Comparison of ENCODE assay signal across 8 cellular contexts in genomic region chr19:17418710-17419109, GRCh38. TPM values are rescaled to one million over a fixed set of nuclear protein-coding genes. Genes with fewer than 3 reads are reported as not detected.
DNase-seq lines count a peak whose midpoint lies in the region; ATAC-seq, FAIRE-seq and TF ChIP-seq lines count a peak whose summit lies in the region.

No MANE protein-coding gene starts in this region.

- no peaks in the 10 kb centered on the region for H3K9me1 ChIP-seq in keratinocyte (ENCODE audit: control insufficient read depth, extremely low read depth, insufficient read depth, low read length)

- dilution Hi-C loops in keratinocyte (cut with MboI; ENCODE audit: extremely low pct_ligation_motif_present, low sequenced_read_pairs) = no loop called here

- H3K36me3 Mint-ChIP-seq in H9 (ENCODE audit: insufficient read depth in 1 of 3, low read depth in 3 of 3) = peaks cover 3 to 20% (median 4%) of the 10 kb centered on the region in 3 experiments; a peak in 4 of 7 replicates
- peaks cover 35% of the 10 kb centered on the region for H3K36me3 Mint-ChIP-seq in activated CD4-positive, alpha-beta memory T cell treated with anti-CD3 and anti-CD28 coated beads, Interleukin-2, amount 10 ng/mL, durations not matched to agents 7 days and 5 days (ENCODE audit: low read depth)

- H3K36me3 ChIP-seq in A673 (ENCODE audit: insufficient read depth, low read length, poor library complexity, severe bottlenecking) (peaks cover 3% of the 10 kb centered on the region), keratinocyte (ENCODE audit: control insufficient read depth in 2 of 2, extremely low read depth in 1 of 2, insufficient read depth in 2 of 2, low read length in 2 of 2) (peaks cover 0 to 1% of the 10 kb centered on the region in 2 experiments)

- peak overlapping the region; percentile 84 to 94 for H3K4me3 Mint-ChIP-seq in H9
- peak overlapping the region; percentile 84 for H3K4me3 Mint-ChIP-seq in activated CD4-positive, alpha-beta memory T cell treated with anti-CD3 and anti-CD28 coated beads, Interleukin-2, amount 10 ng/mL, durations not matched to agents 7 days and 5 days

- no peak overlapping the region for H2AFZ ChIP-seq in H9 (ENCODE audit: low read length)
- H2AFZ ChIP-seq in keratinocyte (ENCODE audit: control insufficient read depth, low read length) = peak overlapping the region; percentile 78

- H3K14ac ChIP-seq in H9 (ENCODE audit: insufficient read depth, low read length) = no peak overlapping the region

- H4K8ac ChIP-seq in H9 (replicated peaks; ENCODE audit: insufficient read length, low read depth, low read length) = no peak overlapping the region

- H2AK5ac ChIP-seq in H9 (ENCODE audit: insufficient read length, low read length) = no peak overlapping the region

- no peak overlapping the region for H3K23ac ChIP-seq in H9 (ENCODE audit: insufficient read length, low read depth, low read length)

- no peaks in the 10 kb centered on the region; a peak in 1 of 5 replicates for H3K9me3 Mint-ChIP-seq in H9
- H3K9me3 Mint-ChIP-seq in activated CD4-positive, alpha-beta memory T cell treated with anti-CD3 and anti-CD28 coated beads, Interleukin-2, amount 10 ng/mL, durations not matched to agents 7 days and 5 days = no peaks in the 10 kb centered on the region

- H3K9ac ChIP-seq in H9 (ENCODE audit: extremely low read depth, insufficient read length, low read length) (no peak overlapping the region), keratinocyte (ENCODE audit: control insufficient read depth, extremely low read depth, insufficient read depth, low read length) (no peak overlapping the region)

- no peak overlapping the region for H4K91ac ChIP-seq in H9 (ENCODE audit: insufficient read length, low read depth, low read length)

- CTCF ChIA-PET in A673 (lab: Charles Lee) = no interaction called here
- CTCF ChIA-PET in activated CD4-positive, alpha-beta memory T cell treated with anti-CD3 and anti-CD28 coated beads, Interleukin-2, amount 10 ng/mL, durations not matched to agents 7 days and 5 days (lab: Charles Lee) = interaction anchor here (0.8 to 2.6 kb wide), 5 partner anchors 13 to 441 kb away, joined by 3 to 14 read pairs (median 5); partner anchors contain the start of genes BST2 and RPL18A

- peaks cover 7% of the 10 kb centered on the region for H3K23me2 ChIP-seq in H9 (ENCODE audit: insufficient read length, low read depth, low read length, poor library complexity, severe bottlenecking)

- DNase-seq in A673 (ENCODE audit: low spot score) = no peak
- DNase-seq in H9 = no peak
- DNase-seq in activated CD4-positive, alpha-beta memory T cell treated with anti-CD3 and anti-CD28 coated beads, Interleukin-2, amount 10 ng/mL, durations not matched to agents 7 days and 5 days = no peak
- no peak for DNase-seq in keratinocyte (ENCODE audit: low read depth, low spot score)
- DNase-seq in NCI-H1930 (lab: John Stamatoyannopoulos, UW) = no peak
- DNase-seq in midbrain (lab: John Stamatoyannopoulos, UW) = no peak

- no CpG with 5 or more reads among the region's 3 CpGs for WGBS in H9 (ENCODE audit: extremely low coverage, insufficient read length, low lambda C conversion rate)

- no peak for FAIRE-seq in keratinocyte (lab: Jason Lieb, UNC)

- H3K79me2 ChIP-seq in H9 (ENCODE audit: insufficient read depth, low read length) (no peaks in the 10 kb centered on the region), keratinocyte (ENCODE audit: control insufficient read depth, insufficient read depth, low read length) (no peaks in the 10 kb centered on the region)

- H4K5ac ChIP-seq in H9 (ENCODE audit: insufficient read length, low read depth, low read length) = no peak overlapping the region

- H2BK5ac ChIP-seq in H9 (ENCODE audit: insufficient read length, low read length) = no peak overlapping the region

- no peaks in the 10 kb centered on the region for H4K20me1 ChIP-seq in H9 (ENCODE audit: control insufficient read depth, insufficient read depth, insufficient read length)
- H4K20me1 ChIP-seq in keratinocyte (ENCODE audit: control insufficient read depth, extremely low read depth, insufficient read depth, low read length) = no peaks in the 10 kb centered on the region

- intact Hi-C loops in A673 (cut with micrococcal nuclease; ENCODE audit: unreplicated experiment) = no loop called here

- POLR2A ChIA-PET in A673 (lab: Charles Lee; ENCODE audit: low non-redundant PET) = no interaction called here
- POLR2A ChIA-PET in activated CD4-positive, alpha-beta memory T cell treated with anti-CD3 and anti-CD28 coated beads, Interleukin-2, amount 10 ng/mL, durations not matched to agents 7 days and 5 days (lab: Charles Lee) = interaction anchor here (1.0 to 5.4 kb wide), 4 partner anchors 12 to 332 kb away, joined by 3 to 62 read pairs (median 4); partner anchors contain the start of genes BST2 and FCHO1

- peaks cover 28% of the 10 kb centered on the region for H3K27me3 Mint-ChIP-seq in H9 (ENCODE audit: low read depth)
- H3K27me3 Mint-ChIP-seq in activated CD4-positive, alpha-beta memory T cell treated with anti-CD3 and anti-CD28 coated beads, Interleukin-2, amount 10 ng/mL, durations not matched to agents 7 days and 5 days = no peaks in the 10 kb centered on the region

- H3K4me1 Mint-ChIP-seq in H9 = peaks cover 25 to 38% of the 10 kb centered on the region in 2 experiments
- peaks cover 26% of the 10 kb centered on the region for H3K4me1 Mint-ChIP-seq in activated CD4-positive, alpha-beta memory T cell treated with anti-CD3 and anti-CD28 coated beads, Interleukin-2, amount 10 ng/mL, durations not matched to agents 7 days and 5 days

- H3K27ac ChIP-seq in A673 (ENCODE audit: low read depth, low read length, poor library complexity, severe bottlenecking) (peak overlapping the region; percentile 76), H9 (ENCODE audit: insufficient read length, low read depth, low read length) (no peak overlapping the region), keratinocyte (ENCODE audit: control insufficient read depth, insufficient read depth, low read length) (no peak overlapping the region)

- H3K4ac ChIP-seq in H9 (ENCODE audit: low read depth, low read length) = no peak overlapping the region

- no TSS peak for BruUV-seq in A673 (replicated peaks; lab: Mats Ljungman, UMichigan)

- peak overlapping the region; percentile 92 for H3K4me3 ChIP-seq in A673 (ENCODE audit: low read depth, low read length, poor library complexity, severe bottlenecking)
- H3K4me3 ChIP-seq in keratinocyte (ENCODE audit: control insufficient read depth in 2 of 3, extremely low read depth in 1 of 3, insufficient read depth in 2 of 3, low read depth in 1 of 3, low read length in 3 of 3) = peak overlapping the region; percentile 69 to 87 (median 85)

- H3K18ac ChIP-seq in H9 (ENCODE audit: insufficient read length, low read depth, low read length) = no peak overlapping the region

- H2BK15ac ChIP-seq in H9 (ENCODE audit: low read depth, low read length) = no peak overlapping the region

- H2BK12ac ChIP-seq in H9 (ENCODE audit: insufficient read length, low read depth, low read length) = no peak overlapping the region

- H3K79me1 ChIP-seq in H9 (ENCODE audit: insufficient read depth, low read depth, low read length, poor library complexity, severe bottlenecking) = no peaks in the 10 kb centered on the region

- no peak overlapping the region for H2BK20ac ChIP-seq in H9 (ENCODE audit: low read depth, low read length, poor library complexity, severe bottlenecking)

- H3T11ph ChIP-seq in H9 (ENCODE audit: low read length) = no peak overlapping the region

- H3K9me3 ChIP-seq in A673 (ENCODE audit: low read depth, low read length, poor library complexity, severe bottlenecking) = no peaks in the 10 kb centered on the region
- no peaks in the 10 kb centered on the region for H3K9me3 ChIP-seq in H9 (ENCODE audit: control insufficient read depth, low read depth, low read length)
- H3K9me3 ChIP-seq in keratinocyte (ENCODE audit: control insufficient read depth, low read depth, low read length) = no peaks in the 10 kb centered on the region

- H3K4me1 ChIP-seq in A673 (ENCODE audit: insufficient read depth, low read length, poor library complexity, severe bottlenecking) (no peaks in the 10 kb centered on the region), H9 (ENCODE audit: insufficient read depth, low read length) (no peaks in the 10 kb centered on the region; the same call in 1 of the 2 replicates), keratinocyte (ENCODE audit: control insufficient read depth, extremely low read depth, insufficient read depth, low read length) (peaks cover 9% of the 10 kb centered on the region)

- TF ChIP-seq CTCF in A673 (conservative IDR thresholded peaks at IDR 0.05; ENCODE audit: low read depth, low read length) (no peak), H9 (conservative IDR thresholded peaks at IDR 0.05) (no peak), keratinocyte (optimal IDR thresholded peaks at IDR 0.05 in 1 of 3, IDR thresholded peaks at IDR 0.05 in 1 of 3, conservative IDR thresholded peaks at IDR 0.05 in 1 of 3; ENCODE audit: extremely low read depth in 1 of 3, insufficient read depth in 2 of 3, low read length in 3 of 3) (no peak)

- H3K27ac Mint-ChIP-seq in H9 = peak overlapping the region; percentile 95 to 97 (median 97); a peak in 5 of 7 replicates
- H3K27ac Mint-ChIP-seq in activated CD4-positive, alpha-beta memory T cell treated with anti-CD3 and anti-CD28 coated beads, Interleukin-2, amount 10 ng/mL, durations not matched to agents 7 days and 5 days = peak overlapping the region; percentile 86

- H3K4me2 ChIP-seq in H9 (ENCODE audit: insufficient read depth, insufficient read length, low read length) (peak overlapping the region; percentile 70), keratinocyte (ENCODE audit: control insufficient read depth, extremely low read depth, insufficient read depth, low read depth, low read length) (peak overlapping the region; percentile 89)

- H3K56ac ChIP-seq in H9 (ENCODE audit: insufficient read length, low read depth, low read length) = no peak overlapping the region

- H3K27me3 ChIP-seq in A673 (replicated peaks; ENCODE audit: insufficient read depth, low read depth, low read length, poor library complexity) = no peaks in the 10 kb centered on the region
- H3K27me3 ChIP-seq in H9 (ENCODE audit: insufficient read depth, low read length) = no peaks in the 10 kb centered on the region
- H3K27me3 ChIP-seq in keratinocyte (ENCODE audit: control insufficient read depth, extremely low read depth, insufficient read depth, low read length) = no peaks in the 10 kb centered on the region

- ATAC-seq in GM18868 (IDR thresholded peaks at IDR 0.05; ENCODE audit: unreplicated experiment) (no peak), HG02970 (IDR thresholded peaks at IDR 0.05; ENCODE audit: low FRiP score, unreplicated experiment) (no peak)

- H2BK120ac ChIP-seq in H9 (ENCODE audit: low read depth, low read length, poor library complexity, severe bottlenecking) = no peak overlapping the region

RNA-seq across cellular contexts. Expression of gene MVB12A, which starts 1.1 kb away (rescaled TPM):
- total RNA-seq in A673 (2021) (39.5 and 56.9 TPM in 2 replicates), H9 (2021) (49.7 and 50.4 TPM in 2 replicates)
- total RNA-seq in activated CD4-positive, alpha-beta memory T cell treated with anti-CD3 and anti-CD28 coated beads, Interleukin-2, amount 10 ng/mL, durations not matched to agents 7 days and 5 days = 10 to 100 TPM; 44.5 to 45.3 TPM
- 23.3 to 36.6 TPM (median 33.0 TPM) in 3 replicates for polyA plus RNA-seq in keratinocyte
- 9.5 TPM for polyA plus RNA-seq in keratinocyte (2011; ENCODE audit: low read depth)
- 17.9 and 36.2 TPM in 2 replicates for polyA plus RNA-seq in keratinocyte (2011; cell fraction: cytosol; rRNA removed)
- 21.8 and 31.9 TPM in 2 replicates for polyA plus RNA-seq in keratinocyte (2011; cell fraction: nucleus; rRNA removed)
- 26.7 and 44.0 TPM in 2 replicates for polyA plus RNA-seq in keratinocyte (2012; ENCODE audit: low replicate concordance)
- polyA minus RNA-seq in keratinocyte = 10.8 to 34.4 TPM (median 16.2 TPM) in 3 replicates
- polyA minus RNA-seq in keratinocyte (2011; cell fraction: cytosol; rRNA and poly(A)+ RNA removed) = 29.9 TPM
- 8.5 and 10.2 TPM in 2 replicates for polyA minus RNA-seq in keratinocyte (2011; cell fraction: nucleus; rRNA and poly(A)+ RNA removed)

RNA-seq across cellular contexts. Expression of gene BST2, which starts 13.3 kb away (rescaled TPM):
- total RNA-seq in A673 (2021) (1.3 and 3.6 TPM in 2 replicates), H9 (2021) (60.7 and 63.3 TPM in 2 replicates)
- 100 to 1,000 TPM; 288 to 301 TPM for total RNA-seq in activated CD4-positive, alpha-beta memory T cell treated with anti-CD3 and anti-CD28 coated beads, Interleukin-2, amount 10 ng/mL, durations not matched to agents 7 days and 5 days
- polyA plus RNA-seq in keratinocyte = 4.0 to 8.4 TPM (median 4.4 TPM) in 3 replicates
- polyA plus RNA-seq in keratinocyte (2011; ENCODE audit: low read depth) = not detected
- 2.7 and 5.7 TPM in 2 replicates for polyA plus RNA-seq in keratinocyte (2011; cell fraction: cytosol; rRNA removed)
- polyA plus RNA-seq in keratinocyte (2011; cell fraction: nucleus; rRNA removed) = 4.3 and 6.3 TPM in 2 replicates
- polyA plus RNA-seq in keratinocyte (2012; ENCODE audit: low replicate concordance) = 0.17 and 3.1 TPM in 2 replicates
- polyA minus RNA-seq in keratinocyte = 0.48 to 4.6 TPM (median 1.7 TPM) in 3 replicates
- polyA minus RNA-seq in keratinocyte (2011; cell fraction: cytosol; rRNA and poly(A)+ RNA removed) = 8.8 TPM
- polyA minus RNA-seq in keratinocyte (2011; cell fraction: nucleus; rRNA and poly(A)+ RNA removed) = 2.1 and 5.0 TPM in 2 replicates

RNA-seq across cellular contexts. Expression of gene CCDC194, which starts 24.7 kb away (rescaled TPM):
- total RNA-seq in A673 (2021) (not detected in 2 replicates), H9 (2021) (0.68 and 0.75 TPM in 2 replicates)
- 1 to 10 TPM; 4.9 to 7.0 TPM for total RNA-seq in activated CD4-positive, alpha-beta memory T cell treated with anti-CD3 and anti-CD28 coated beads, Interleukin-2, amount 10 ng/mL, durations not matched to agents 7 days and 5 days
- not detected in 3 replicates for polyA plus RNA-seq in keratinocyte
- polyA plus RNA-seq in keratinocyte (2011; ENCODE audit: low read depth) = not detected
- polyA plus RNA-seq in keratinocyte (2011; cell fraction: cytosol; rRNA removed) = not detected in 2 replicates
- not detected in 2 replicates for polyA plus RNA-seq in keratinocyte (2011; cell fraction: nucleus; rRNA removed)
- polyA plus RNA-seq in keratinocyte (2012; ENCODE audit: low replicate concordance) = not detected in 2 replicates
- not detected in 3 replicates for polyA minus RNA-seq in keratinocyte
- not detected for polyA minus RNA-seq in keratinocyte (2011; cell fraction: cytosol; rRNA and poly(A)+ RNA removed)
- not detected in 2 replicates for polyA minus RNA-seq in keratinocyte (2011; cell fraction: nucleus; rRNA and poly(A)+ RNA removed)

RNA-seq across cellular contexts. Expression of gene TMEM221, which starts 29.8 kb away (rescaled TPM):
- total RNA-seq in A673 (2021) (0.31 TPM in 1 of 2 replicates, not detected in the other), H9 (2021) (1.4 TPM in 2 replicates)
- not detected for total RNA-seq in activated CD4-positive, alpha-beta memory T cell treated with anti-CD3 and anti-CD28 coated beads, Interleukin-2, amount 10 ng/mL, durations not matched to agents 7 days and 5 days
- polyA plus RNA-seq in keratinocyte = 0.04 to 0.08 TPM (median 0.06 TPM) in 3 replicates
- polyA plus RNA-seq in keratinocyte (2011; ENCODE audit: low read depth) = not detected
- polyA plus RNA-seq in keratinocyte (2011; cell fraction: cytosol; rRNA removed) = 0.04 and 0.09 TPM in 2 replicates
- 0.16 and 0.27 TPM in 2 replicates for polyA plus RNA-seq in keratinocyte (2011; cell fraction: nucleus; rRNA removed)
- polyA plus RNA-seq in keratinocyte (2012; ENCODE audit: low replicate concordance) = 0.10 and 0.25 TPM in 2 replicates
- polyA minus RNA-seq in keratinocyte = 0.16 TPM in 1 of 3 replicates, not detected in the others
- polyA minus RNA-seq in keratinocyte (2011; cell fraction: cytosol; rRNA and poly(A)+ RNA removed) = not detected
- not detected in 2 replicates for polyA minus RNA-seq in keratinocyte (2011; cell fraction: nucleus; rRNA and poly(A)+ RNA removed)

RNA-seq across cellular contexts. Expression of gene PLVAP, which starts 41.6 kb away (rescaled TPM):
- total RNA-seq in A673 (2021) (0.24 TPM in 1 of 2 replicates, not detected in the other), H9 (2021) (not detected in 2 replicates)
- total RNA-seq in activated CD4-positive, alpha-beta memory T cell treated with anti-CD3 and anti-CD28 coated beads, Interleukin-2, amount 10 ng/mL, durations not matched to agents 7 days and 5 days = not detected
- polyA plus RNA-seq in keratinocyte = not detected in 3 replicates
- polyA plus RNA-seq in keratinocyte (2011; ENCODE audit: low read depth) = not detected
- polyA plus RNA-seq in keratinocyte (2011; cell fraction: cytosol; rRNA removed) = not detected in 2 replicates
- not detected in 2 replicates for polyA plus RNA-seq in keratinocyte (2011; cell fraction: nucleus; rRNA removed)
- not detected in 2 replicates for polyA plus RNA-seq in keratinocyte (2012; ENCODE audit: low replicate concordance)
- polyA minus RNA-seq in keratinocyte = not detected in 3 replicates
- not detected for polyA minus RNA-seq in keratinocyte (2011; cell fraction: cytosol; rRNA and poly(A)+ RNA removed)
- not detected in 2 replicates for polyA minus RNA-seq in keratinocyte (2011; cell fraction: nucleus; rRNA and poly(A)+ RNA removed)

Comparison
In these comparisons a context has a peak if more than half of its experiments do, and no peak if none do; other contexts are left out.
1. RNA of gene BST2, which starts 13.3 kb away (total RNA-seq): 288 to 301 TPM in activated CD4-positive, alpha-beta memory T cell treated with anti-CD3 and anti-CD28 coated beads, Interleukin-2, amount 10 ng/mL, durations not matched to agents 7 days and 5 days and 60.7 to 63.3 TPM in H9; 1.3 to 3.6 TPM in A673; every median in the first group is over 10 times any median in the second.